In the genomic region with DNA sequence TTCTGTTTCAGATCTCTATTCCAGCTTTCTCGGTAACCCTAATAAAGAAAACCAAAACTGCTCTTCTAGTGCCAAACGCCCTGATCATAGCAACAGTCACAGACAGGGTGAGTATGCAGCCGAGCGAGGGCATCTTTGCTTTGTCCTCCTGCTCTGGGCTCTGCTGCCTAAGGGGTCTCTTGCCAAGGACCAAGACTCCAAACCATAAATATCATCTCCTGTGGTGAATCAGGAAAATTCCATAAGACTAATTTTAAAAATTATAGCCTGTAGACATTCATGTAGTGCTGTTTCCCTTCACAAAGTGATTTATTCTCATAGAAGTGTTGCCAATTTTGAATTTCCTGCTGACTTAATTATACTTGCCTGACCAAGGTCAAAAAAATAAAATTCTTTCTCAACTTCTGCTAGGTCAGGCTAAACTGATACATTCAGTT, we compare ENCODE assay signal across 15 cellular contexts. TPM values are rescaled to one million over a fixed set of nuclear protein-coding genes. Genes with fewer than 3 reads are reported as not detected.
DNase-seq lines count a peak whose midpoint lies in the region; ATAC-seq and TF ChIP-seq lines count a peak whose summit lies in the region.
"Had no signal": no experiment of that assay in that cellular context is flagged by ENCODE, and none has a peak within 500 bp of the region (broad histone marks: within the 10 kb centered on the region; RNA-seq: fewer than 3 reads in every experiment).

No MANE protein-coding gene starts in this region.

- no peak overlapping the region for H3K9ac ChIP-seq in muscle layer of colon (ENCODE audit: low read length)

- H3K27me3 ChIP-seq in dorsolateral prefrontal cortex (no peaks in the 10 kb centered on the region), muscle layer of colon (ENCODE audit: control insufficient read depth in 1 of 2, insufficient read depth in 2 of 2, low read length in 2 of 2) (no peaks in the 10 kb centered on the region), thyroid gland (no peaks in the 10 kb centered on the region)
- H3K27me3 ChIP-seq: SJSA1 had no signal

- H3K4me1 ChIP-seq in muscle layer of colon (ENCODE audit: insufficient read depth, low read length) (peaks cover 32% of the 10 kb centered on the region), thyroid gland (peaks cover 0 to 23% of the 10 kb centered on the region in 2 donors)
- H3K4me1 ChIP-seq: SJSA1 had no signal

- H3K9me3 ChIP-seq in muscle layer of colon (ENCODE audit: low read length), result no peaks in the 10 kb centered on the region
- no peaks in the 10 kb centered on the region for H3K9me3 ChIP-seq in thyroid gland
- H3K9me3 ChIP-seq: SJSA1 had no signal

- 74% methylated on average over 4 of the region's 4 CpGs for WGBS in thyroid gland, 2 donors

- TF ChIP-seq CTCF in dorsolateral prefrontal cortex (IDR thresholded peaks at IDR 0.05 in 54 of 56, conservative IDR thresholded peaks at IDR 0.05 in 2 of 56; ENCODE audit: low read depth in 1 of 56, partially characterized antibody in 56 of 56), result peak in 1 of 56 donors; percentile 24
- no peak for TF ChIP-seq CTCF in thyroid gland (IDR thresholded peaks at IDR 0.05)

- DNase-seq in NCI-H2227 treated with DMSO at 0.1 percent for 48 hours (lab: John Stamatoyannopoulos, UW) (peak; percentile 90), dorsolateral prefrontal cortex (no peak), thyroid gland (no peak), DMS153 (lab: John Stamatoyannopoulos, UW) (no peak), NCI-H187 (lab: John Stamatoyannopoulos, UW) (no peak), dermis blood vessel endothelial cell (no peak)
- DNase-seq: activated gamma-delta T cell; central memory CD4-positive, alpha-beta T cell; Karpas-422; NCI-H187 treated with DMSO at 0.1 percent for 48 hours; NK-92 treated with Interleukin-12 subunit alpha and Interleukin-12 subunit beta, amount 100 ng/mL, for 24 hours had no signal

- no peak for ATAC-seq in GM21360 (IDR thresholded peaks at IDR 0.05; ENCODE audit: unreplicated experiment)
- ATAC-seq: esophagus mucosa had no signal

- no peak for TF ChIP-seq POLR2A in thyroid gland (IDR thresholded peaks at IDR 0.05)

- H3K36me3 ChIP-seq in muscle layer of colon (ENCODE audit: insufficient read depth, low read length) (peaks cover 27% of the 10 kb centered on the region), thyroid gland (peaks cover 36 to 59% of the 10 kb centered on the region in 2 donors)

- H3K27ac ChIP-seq in dorsolateral prefrontal cortex (peak overlapping the region in 58 of 59 donors; percentile 4 to 91 (median 74)), muscle layer of colon (ENCODE audit: low read depth, low read length) (peak overlapping the region; percentile 67), thyroid gland (peak overlapping the region; percentile 54 to 65 (median 62))
- H3K27ac ChIP-seq: SJSA1 had no signal

- H3K4me3 ChIP-seq in dorsolateral prefrontal cortex (peak overlapping the region in 3 of 59 donors; percentile 1 to 12 (median 9)), muscle layer of colon (ENCODE audit: low read depth in 1 of 2, low read length in 2 of 2) (no peak overlapping the region), thyroid gland (replicated peaks in 1 of 3) (no peak overlapping the region)
- H3K4me3 ChIP-seq: SJSA1 had no signal

- intact Hi-C loops in dorsolateral prefrontal cortex (cut with DNase I), result no loop called here
- intact Hi-C loops in thyroid gland (cut with DNase I), result no loop called here

RNA-seq across cellular contexts. Expression of a gene that starts 54.5 kb away (rescaled TPM):
- total RNA-seq in dorsolateral prefrontal cortex (100 to 1,000 TPM in 33 of 120 experiments, 10 to 100 TPM in 87; 39.5 to 205 (median 86.4) TPM), thyroid gland (100 to 1,000 TPM in 3 of 4 donors, 10 to 100 TPM in 1; 68.1 to 115 (median 105) TPM), dermis blood vessel endothelial cell (7.3 and 13.9 TPM in 2 replicates)
